ENCODE assay signal across 4 cellular contexts in the genomic region with DNA sequence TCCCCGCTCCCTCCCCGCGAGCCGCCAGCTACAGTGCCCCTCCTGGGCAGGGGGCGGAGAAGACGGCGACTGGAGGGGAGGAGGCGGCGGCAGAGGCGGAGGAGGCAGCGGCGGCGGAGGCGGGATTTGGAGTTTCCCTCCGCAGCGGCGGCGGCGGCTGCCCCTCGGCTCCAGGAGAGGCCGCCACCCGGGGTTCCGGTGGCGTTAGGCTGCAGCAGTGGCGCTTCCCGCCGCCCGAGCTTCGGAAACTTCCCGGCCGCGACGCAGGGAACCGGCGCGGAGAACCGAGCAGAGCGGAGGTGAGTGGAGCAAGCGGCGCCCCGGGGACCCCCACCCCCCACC.
TF ChIP-seq lines count a peak whose summit lies in the region.

No MANE protein-coding gene starts in this region.

TF ChIP-seq in SK-N-SH, 30 proteins besides CTCF, POLR2A, EP300 and RAD21:
- TF ChIP-seq RXRA (IDR thresholded peaks at IDR 0.05; ENCODE audit: borderline replicate concordance, low read depth) (no peak), MEF2A (IDR thresholded peaks at IDR 0.05; ENCODE audit: borderline replicate concordance, low read depth) (no peak), MXI1 (IDR thresholded peaks at IDR 0.05; ENCODE audit: low read depth, low read length) (no peak), CHD2 (IDR thresholded peaks at IDR 0.05; ENCODE audit: low read length, partially characterized antibody) (no peak), TEAD4 (IDR thresholded peaks at IDR 0.05; ENCODE audit: borderline replicate concordance, insufficient read depth) (no peak), FOXM1 (IDR thresholded peaks at IDR 0.05; ENCODE audit: low read depth) (no peak), YY1 (IDR thresholded peaks at IDR 0.05; ENCODE audit: low read depth) (no peak), FOXJ3 (CRISPR knock-in tag; IDR thresholded peaks at IDR 0.05) (no peak), NFIC (IDR thresholded peaks at IDR 0.05; ENCODE audit: borderline replicate concordance) (no peak), SIN3A (IDR thresholded peaks at IDR 0.05; ENCODE audit: borderline replicate concordance, low read depth, low read length) (no peak)
- TF ChIP-seq, protein P1, sequence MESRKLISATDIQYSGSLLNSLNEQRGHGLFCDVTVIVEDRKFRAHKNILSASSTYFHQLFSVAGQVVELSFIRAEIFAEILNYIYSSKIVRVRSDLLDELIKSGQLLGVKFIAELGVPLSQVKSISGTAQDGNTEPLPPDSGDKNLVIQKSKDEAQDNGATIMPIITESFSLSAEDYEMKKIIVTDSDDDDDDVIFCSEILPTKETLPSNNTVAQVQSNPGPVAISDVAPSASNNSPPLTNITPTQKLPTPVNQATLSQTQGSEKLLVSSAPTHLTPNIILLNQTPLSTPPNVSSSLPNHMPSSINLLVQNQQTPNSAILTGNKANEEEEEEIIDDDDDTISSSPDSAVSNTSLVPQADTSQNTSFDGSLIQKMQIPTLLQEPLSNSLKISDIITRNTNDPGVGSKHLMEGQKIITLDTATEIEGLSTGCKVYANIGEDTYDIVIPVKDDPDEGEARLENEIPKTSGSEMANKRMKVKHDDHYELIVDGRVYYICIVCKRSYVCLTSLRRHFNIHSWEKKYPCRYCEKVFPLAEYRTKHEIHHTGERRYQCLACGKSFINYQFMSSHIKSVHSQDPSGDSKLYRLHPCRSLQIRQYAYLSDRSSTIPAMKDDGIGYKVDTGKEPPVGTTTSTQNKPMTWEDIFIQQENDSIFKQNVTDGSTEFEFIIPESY (IDR thresholded peaks at IDR 0.05; ENCODE audit: borderline replicate concordance, low read depth): no peak
- TF ChIP-seq, protein P2, sequence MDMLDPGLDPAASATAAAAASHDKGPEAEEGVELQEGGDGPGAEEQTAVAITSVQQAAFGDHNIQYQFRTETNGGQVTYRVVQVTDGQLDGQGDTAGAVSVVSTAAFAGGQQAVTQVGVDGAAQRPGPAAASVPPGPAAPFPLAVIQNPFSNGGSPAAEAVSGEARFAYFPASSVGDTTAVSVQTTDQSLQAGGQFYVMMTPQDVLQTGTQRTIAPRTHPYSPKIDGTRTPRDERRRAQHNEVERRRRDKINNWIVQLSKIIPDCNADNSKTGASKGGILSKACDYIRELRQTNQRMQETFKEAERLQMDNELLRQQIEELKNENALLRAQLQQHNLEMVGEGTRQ (IDR thresholded peaks at IDR 0.05; ENCODE audit: borderline replicate concordance, low read depth, low read length): no peak
- TF ChIP-seq, protein P3, sequence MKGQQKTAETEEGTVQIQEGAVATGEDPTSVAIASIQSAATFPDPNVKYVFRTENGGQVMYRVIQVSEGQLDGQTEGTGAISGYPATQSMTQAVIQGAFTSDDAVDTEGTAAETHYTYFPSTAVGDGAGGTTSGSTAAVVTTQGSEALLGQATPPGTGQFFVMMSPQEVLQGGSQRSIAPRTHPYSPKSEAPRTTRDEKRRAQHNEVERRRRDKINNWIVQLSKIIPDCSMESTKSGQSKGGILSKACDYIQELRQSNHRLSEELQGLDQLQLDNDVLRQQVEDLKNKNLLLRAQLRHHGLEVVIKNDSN (IDR thresholded peaks at IDR 0.05; ENCODE audit: borderline replicate concordance, low read depth): no peak

TF ChIP-seq in SK-N-SH treated with all-trans-retinoic acid at 6 μM for 48 hours, 23 proteins besides CTCF, POLR2A, EP300 and RAD21:
- TF ChIP-seq, protein P4, sequence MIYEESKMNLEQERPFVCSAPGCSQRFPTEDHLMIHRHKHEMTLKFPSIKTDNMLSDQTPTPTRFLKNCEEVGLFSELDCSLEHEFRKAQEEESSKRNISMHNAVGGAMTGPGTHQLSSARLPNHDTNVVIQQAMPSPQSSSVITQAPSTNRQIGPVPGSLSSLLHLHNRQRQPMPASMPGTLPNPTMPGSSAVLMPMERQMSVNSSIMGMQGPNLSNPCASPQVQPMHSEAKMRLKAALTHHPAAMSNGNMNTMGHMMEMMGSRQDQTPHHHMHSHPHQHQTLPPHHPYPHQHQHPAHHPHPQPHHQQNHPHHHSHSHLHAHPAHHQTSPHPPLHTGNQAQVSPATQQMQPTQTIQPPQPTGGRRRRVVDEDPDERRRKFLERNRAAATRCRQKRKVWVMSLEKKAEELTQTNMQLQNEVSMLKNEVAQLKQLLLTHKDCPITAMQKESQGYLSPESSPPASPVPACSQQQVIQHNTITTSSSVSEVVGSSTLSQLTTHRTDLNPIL (CRISPR knock-in tag; IDR thresholded peaks at IDR 0.05; ENCODE audit: low read depth): no peak

TF ChIP-seq in HEK293, 187 proteins besides CTCF, POLR2A, EP300 and RAD21:
- TF ChIP-seq EGR2 (tag by site-specific recombination; IDR thresholded peaks at IDR 0.05; ENCODE audit: low read depth) (peak; percentile 55), SP3 (tag by site-specific recombination; IDR thresholded peaks at IDR 0.05) (peak; percentile 52), SP2 (tag by site-specific recombination; IDR thresholded peaks at IDR 0.05) (peak; percentile 81), GLIS1 (tag by site-specific recombination; IDR thresholded peaks at IDR 0.05) (peak; percentile 74), HOXC10 (CRISPR knock-in tag; IDR thresholded peaks at IDR 0.05) (0 out of 2 replicates have a peak, but pooled peaks have one; percentile 42), ZFHX2 (tag by site-specific recombination; conservative IDR thresholded peaks at IDR 0.05) (peak; percentile 82), SCRT2 (tag by site-specific recombination; IDR thresholded peaks at IDR 0.05) (no peak)
- TF ChIP-seq, protein P5, sequence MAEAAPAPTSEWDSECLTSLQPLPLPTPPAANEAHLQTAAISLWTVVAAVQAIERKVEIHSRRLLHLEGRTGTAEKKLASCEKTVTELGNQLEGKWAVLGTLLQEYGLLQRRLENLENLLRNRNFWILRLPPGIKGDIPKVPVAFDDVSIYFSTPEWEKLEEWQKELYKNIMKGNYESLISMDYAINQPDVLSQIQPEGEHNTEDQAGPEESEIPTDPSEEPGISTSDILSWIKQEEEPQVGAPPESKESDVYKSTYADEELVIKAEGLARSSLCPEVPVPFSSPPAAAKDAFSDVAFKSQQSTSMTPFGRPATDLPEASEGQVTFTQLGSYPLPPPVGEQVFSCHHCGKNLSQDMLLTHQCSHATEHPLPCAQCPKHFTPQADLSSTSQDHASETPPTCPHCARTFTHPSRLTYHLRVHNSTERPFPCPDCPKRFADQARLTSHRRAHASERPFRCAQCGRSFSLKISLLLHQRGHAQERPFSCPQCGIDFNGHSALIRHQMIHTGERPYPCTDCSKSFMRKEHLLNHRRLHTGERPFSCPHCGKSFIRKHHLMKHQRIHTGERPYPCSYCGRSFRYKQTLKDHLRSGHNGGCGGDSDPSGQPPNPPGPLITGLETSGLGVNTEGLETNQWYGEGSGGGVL (tag by site-specific recombination; IDR thresholded peaks at IDR 0.05): peak; percentile 90
- TF ChIP-seq, protein P6, sequence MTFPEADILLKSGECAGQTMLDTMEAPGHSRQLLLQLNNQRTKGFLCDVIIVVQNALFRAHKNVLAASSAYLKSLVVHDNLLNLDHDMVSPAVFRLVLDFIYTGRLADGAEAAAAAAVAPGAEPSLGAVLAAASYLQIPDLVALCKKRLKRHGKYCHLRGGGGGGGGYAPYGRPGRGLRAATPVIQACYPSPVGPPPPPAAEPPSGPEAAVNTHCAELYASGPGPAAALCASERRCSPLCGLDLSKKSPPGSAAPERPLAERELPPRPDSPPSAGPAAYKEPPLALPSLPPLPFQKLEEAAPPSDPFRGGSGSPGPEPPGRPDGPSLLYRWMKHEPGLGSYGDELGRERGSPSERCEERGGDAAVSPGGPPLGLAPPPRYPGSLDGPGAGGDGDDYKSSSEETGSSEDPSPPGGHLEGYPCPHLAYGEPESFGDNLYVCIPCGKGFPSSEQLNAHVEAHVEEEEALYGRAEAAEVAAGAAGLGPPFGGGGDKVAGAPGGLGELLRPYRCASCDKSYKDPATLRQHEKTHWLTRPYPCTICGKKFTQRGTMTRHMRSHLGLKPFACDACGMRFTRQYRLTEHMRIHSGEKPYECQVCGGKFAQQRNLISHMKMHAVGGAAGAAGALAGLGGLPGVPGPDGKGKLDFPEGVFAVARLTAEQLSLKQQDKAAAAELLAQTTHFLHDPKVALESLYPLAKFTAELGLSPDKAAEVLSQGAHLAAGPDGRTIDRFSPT (tag by site-specific recombination; IDR thresholded peaks at IDR 0.05): no peak

TF ChIP-seq in K562, 482 proteins besides CTCF, POLR2A, EP300 and RAD21:
- TF ChIP-seq HMG20A (CRISPR knock-in tag; conservative IDR thresholded peaks at IDR 0.05) (no peak), CXXC5 (CRISPR knock-in tag; IDR thresholded peaks at IDR 0.05) (peak; percentile 23; the same call in 1 of the 2 replicates), EGR1 (conservative IDR thresholded peaks at IDR 0.05) (peak; percentile 37; the same call in 1 of the 2 replicates), ZNF197 (CRISPR knock-in tag; IDR thresholded peaks at IDR 0.05; ENCODE audit: low read depth) (no peak), RB1 (IDR thresholded peaks at IDR 0.05; ENCODE audit: low read depth) (peak; percentile 47; the same call in 1 of the 2 replicates), NUFIP1 (IDR thresholded peaks at IDR 0.05; ENCODE audit: partially characterized antibody) (no peak), ZBTB7A (IDR thresholded peaks at IDR 0.05; ENCODE audit: borderline replicate concordance, control insufficient read depth, low read depth, low read length) (0 out of 2 replicates have a peak, but pooled peaks have one; percentile 17), RCOR1 (IDR thresholded peaks at IDR 0.05; ENCODE audit: borderline replicate concordance in 1 of 2, low read depth in 2 of 2, low read length in 2 of 2) (no peak)
- TF ChIP-seq, protein P7, sequence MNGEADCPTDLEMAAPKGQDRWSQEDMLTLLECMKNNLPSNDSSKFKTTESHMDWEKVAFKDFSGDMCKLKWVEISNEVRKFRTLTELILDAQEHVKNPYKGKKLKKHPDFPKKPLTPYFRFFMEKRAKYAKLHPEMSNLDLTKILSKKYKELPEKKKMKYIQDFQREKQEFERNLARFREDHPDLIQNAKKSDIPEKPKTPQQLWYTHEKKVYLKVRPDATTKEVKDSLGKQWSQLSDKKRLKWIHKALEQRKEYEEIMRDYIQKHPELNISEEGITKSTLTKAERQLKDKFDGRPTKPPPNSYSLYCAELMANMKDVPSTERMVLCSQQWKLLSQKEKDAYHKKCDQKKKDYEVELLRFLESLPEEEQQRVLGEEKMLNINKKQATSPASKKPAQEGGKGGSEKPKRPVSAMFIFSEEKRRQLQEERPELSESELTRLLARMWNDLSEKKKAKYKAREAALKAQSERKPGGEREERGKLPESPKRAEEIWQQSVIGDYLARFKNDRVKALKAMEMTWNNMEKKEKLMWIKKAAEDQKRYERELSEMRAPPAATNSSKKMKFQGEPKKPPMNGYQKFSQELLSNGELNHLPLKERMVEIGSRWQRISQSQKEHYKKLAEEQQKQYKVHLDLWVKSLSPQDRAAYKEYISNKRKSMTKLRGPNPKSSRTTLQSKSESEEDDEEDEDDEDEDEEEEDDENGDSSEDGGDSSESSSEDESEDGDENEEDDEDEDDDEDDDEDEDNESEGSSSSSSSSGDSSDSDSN (IDR thresholded peaks at IDR 0.05; ENCODE audit: borderline replicate concordance in 1 of 2, low read depth in 2 of 2, low read length in 2 of 2): 0 out of 4 replicates have a peak, but pooled peaks of 1 of the 2 experiments have one; percentile 38
- TF ChIP-seq, protein P8, sequence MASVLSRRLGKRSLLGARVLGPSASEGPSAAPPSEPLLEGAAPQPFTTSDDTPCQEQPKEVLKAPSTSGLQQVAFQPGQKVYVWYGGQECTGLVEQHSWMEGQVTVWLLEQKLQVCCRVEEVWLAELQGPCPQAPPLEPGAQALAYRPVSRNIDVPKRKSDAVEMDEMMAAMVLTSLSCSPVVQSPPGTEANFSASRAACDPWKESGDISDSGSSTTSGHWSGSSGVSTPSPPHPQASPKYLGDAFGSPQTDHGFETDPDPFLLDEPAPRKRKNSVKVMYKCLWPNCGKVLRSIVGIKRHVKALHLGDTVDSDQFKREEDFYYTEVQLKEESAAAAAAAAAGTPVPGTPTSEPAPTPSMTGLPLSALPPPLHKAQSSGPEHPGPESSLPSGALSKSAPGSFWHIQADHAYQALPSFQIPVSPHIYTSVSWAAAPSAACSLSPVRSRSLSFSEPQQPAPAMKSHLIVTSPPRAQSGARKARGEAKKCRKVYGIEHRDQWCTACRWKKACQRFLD (CRISPR knock-in tag; IDR thresholded peaks at IDR 0.05): no peak
- TF ChIP-seq, protein P9, sequence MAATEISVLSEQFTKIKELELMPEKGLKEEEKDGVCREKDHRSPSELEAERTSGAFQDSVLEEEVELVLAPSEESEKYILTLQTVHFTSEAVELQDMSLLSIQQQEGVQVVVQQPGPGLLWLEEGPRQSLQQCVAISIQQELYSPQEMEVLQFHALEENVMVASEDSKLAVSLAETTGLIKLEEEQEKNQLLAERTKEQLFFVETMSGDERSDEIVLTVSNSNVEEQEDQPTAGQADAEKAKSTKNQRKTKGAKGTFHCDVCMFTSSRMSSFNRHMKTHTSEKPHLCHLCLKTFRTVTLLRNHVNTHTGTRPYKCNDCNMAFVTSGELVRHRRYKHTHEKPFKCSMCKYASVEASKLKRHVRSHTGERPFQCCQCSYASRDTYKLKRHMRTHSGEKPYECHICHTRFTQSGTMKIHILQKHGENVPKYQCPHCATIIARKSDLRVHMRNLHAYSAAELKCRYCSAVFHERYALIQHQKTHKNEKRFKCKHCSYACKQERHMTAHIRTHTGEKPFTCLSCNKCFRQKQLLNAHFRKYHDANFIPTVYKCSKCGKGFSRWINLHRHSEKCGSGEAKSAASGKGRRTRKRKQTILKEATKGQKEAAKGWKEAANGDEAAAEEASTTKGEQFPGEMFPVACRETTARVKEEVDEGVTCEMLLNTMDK (IDR thresholded peaks at IDR 0.05; ENCODE audit: borderline replicate concordance, insufficient read depth, low read depth, low read length, poor library complexity, severe bottlenecking): peak; percentile 79
- TF ChIP-seq, protein P10, sequence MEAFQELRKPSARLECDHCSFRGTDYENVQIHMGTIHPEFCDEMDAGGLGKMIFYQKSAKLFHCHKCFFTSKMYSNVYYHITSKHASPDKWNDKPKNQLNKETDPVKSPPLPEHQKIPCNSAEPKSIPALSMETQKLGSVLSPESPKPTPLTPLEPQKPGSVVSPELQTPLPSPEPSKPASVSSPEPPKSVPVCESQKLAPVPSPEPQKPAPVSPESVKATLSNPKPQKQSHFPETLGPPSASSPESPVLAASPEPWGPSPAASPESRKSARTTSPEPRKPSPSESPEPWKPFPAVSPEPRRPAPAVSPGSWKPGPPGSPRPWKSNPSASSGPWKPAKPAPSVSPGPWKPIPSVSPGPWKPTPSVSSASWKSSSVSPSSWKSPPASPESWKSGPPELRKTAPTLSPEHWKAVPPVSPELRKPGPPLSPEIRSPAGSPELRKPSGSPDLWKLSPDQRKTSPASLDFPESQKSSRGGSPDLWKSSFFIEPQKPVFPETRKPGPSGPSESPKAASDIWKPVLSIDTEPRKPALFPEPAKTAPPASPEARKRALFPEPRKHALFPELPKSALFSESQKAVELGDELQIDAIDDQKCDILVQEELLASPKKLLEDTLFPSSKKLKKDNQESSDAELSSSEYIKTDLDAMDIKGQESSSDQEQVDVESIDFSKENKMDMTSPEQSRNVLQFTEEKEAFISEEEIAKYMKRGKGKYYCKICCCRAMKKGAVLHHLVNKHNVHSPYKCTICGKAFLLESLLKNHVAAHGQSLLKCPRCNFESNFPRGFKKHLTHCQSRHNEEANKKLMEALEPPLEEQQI (IDR thresholded peaks at IDR 0.05): no peak
- TF ChIP-seq, protein P11, sequence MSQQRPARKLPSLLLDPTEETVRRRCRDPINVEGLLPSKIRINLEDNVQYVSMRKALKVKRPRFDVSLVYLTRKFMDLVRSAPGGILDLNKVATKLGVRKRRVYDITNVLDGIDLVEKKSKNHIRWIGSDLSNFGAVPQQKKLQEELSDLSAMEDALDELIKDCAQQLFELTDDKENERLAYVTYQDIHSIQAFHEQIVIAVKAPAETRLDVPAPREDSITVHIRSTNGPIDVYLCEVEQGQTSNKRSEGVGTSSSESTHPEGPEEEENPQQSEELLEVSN (IDR thresholded peaks at IDR 0.05; ENCODE audit: borderline replicate concordance in 1 of 2, extremely low read depth in 1 of 2, insufficient read depth in 1 of 2, insufficient read length in 1 of 2, low read depth in 1 of 2, low read length in 1 of 2, poor library complexity in 1 of 2, severe bottlenecking in 1 of 2): peak; percentile 23 to 94
